In the genomic region with DNA sequence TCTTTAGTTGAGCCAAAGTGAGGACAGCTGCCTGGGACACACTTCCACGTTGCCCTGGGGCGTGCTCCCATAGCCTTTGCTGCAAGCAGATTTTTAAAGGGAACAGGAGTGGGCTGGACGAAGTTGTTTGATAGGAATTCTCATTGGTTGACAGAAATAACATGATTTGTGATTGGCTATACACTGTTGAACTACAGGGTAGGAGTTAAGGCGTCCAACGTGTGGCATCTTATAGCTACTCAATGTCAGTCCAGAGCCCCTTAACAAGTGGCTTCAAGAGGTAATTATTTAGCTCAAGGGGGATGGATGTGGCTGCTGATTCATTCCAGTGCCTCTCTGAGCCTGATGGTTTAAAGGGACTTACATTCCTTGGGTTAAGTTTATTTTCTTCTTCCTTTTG, we compare ENCODE assay signal across 1 cellular context.
TF ChIP-seq lines count a peak whose summit lies in the region.

No MANE protein-coding gene starts in this region.

TF ChIP-seq in IMR-90, 13 proteins besides CTCF, POLR2A, EP300 and RAD21 (continued from another document):
- TF ChIP-seq, protein P1, sequence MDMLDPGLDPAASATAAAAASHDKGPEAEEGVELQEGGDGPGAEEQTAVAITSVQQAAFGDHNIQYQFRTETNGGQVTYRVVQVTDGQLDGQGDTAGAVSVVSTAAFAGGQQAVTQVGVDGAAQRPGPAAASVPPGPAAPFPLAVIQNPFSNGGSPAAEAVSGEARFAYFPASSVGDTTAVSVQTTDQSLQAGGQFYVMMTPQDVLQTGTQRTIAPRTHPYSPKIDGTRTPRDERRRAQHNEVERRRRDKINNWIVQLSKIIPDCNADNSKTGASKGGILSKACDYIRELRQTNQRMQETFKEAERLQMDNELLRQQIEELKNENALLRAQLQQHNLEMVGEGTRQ (IDR thresholded peaks at IDR 0.05; ENCODE audit: low read depth, low read length) = no peak
- no peak for TF ChIP-seq FOS (IDR thresholded peaks at IDR 0.05; ENCODE audit: low read depth, low read length)
TF ChIP-seq in IMR-90: peak in this region for 0.
